ENCODE assay signal across 10 cellular contexts in genomic region chr6:104711371-104711770, GRCh38.
DNase-seq lines count a peak whose midpoint lies in the region; ATAC-seq and TF ChIP-seq lines count a peak whose summit lies in the region.
"Had no signal": no experiment of that assay in that cellular context is flagged by ENCODE, and none has a peak within 500 bp of the region (broad histone marks: within the 10 kb centered on the region; RNA-seq: fewer than 3 reads in every experiment).

No MANE protein-coding gene starts in this region.

- intact Hi-C loops in right cardiac atrium (cut with DNase I), result no loop called here

- no peak for TF ChIP-seq RAD21 in SK-N-SH (IDR thresholded peaks at IDR 0.05; ENCODE audit: low read length)

- H3K9me2 ChIP-seq in SK-N-SH, result no peaks in the 10 kb centered on the region

- no peak overlapping the region for H3K4me2 ChIP-seq in SK-N-SH

- CTCF ChIA-PET in SK-N-SH (lab: Yijun Ruan, JAX), result interaction anchor here (0.9 kb wide), 1 partner anchor 39 kb away, joined by 3 read pairs; no protein-coding TSS in a partner anchor

- ATAC-seq in stimulated activated naive CD8-positive, alpha-beta T cell treated with anti-CD3 and anti-CD28 coated beads, Interleukin-15, amount 100 ng/mL, for 72 hours, result no peak
- ATAC-seq in right cardiac atrium (no peak), GM21723 (IDR thresholded peaks at IDR 0.05; ENCODE audit: unreplicated experiment) (no peak), GM19035 (IDR thresholded peaks at IDR 0.05; ENCODE audit: unreplicated experiment) (no peak)

- no peaks in the 10 kb centered on the region for H3K79me2 ChIP-seq in SK-N-SH (ENCODE audit: insufficient read depth)
- H3K79me2 ChIP-seq: parathyroid adenoma had no signal

- peaks cover 4% of the 10 kb centered on the region for H3F3A ChIP-seq in SK-N-SH (replicated peaks; ENCODE audit: insufficient read depth)

- H4K20me1 ChIP-seq in SK-N-SH (ENCODE audit: insufficient read depth), result no peaks in the 10 kb centered on the region

- H3K4me1 ChIP-seq in SK-N-SH (ENCODE audit: control insufficient read depth in 1 of 2, insufficient read depth in 2 of 2, low read depth in 1 of 2, low read length in 1 of 2) (peaks cover 0 to 8% of the 10 kb centered on the region in 2 experiments; a peak in 1 of 4 replicates), right cardiac atrium (ENCODE audit: control insufficient read depth, insufficient read depth, low read length) (no peaks in the 10 kb centered on the region)
- H3K4me1 ChIP-seq: parathyroid adenoma had no signal

- H3K27ac ChIP-seq in SK-N-SH (ENCODE audit: low read depth in 2 of 2, low read length in 1 of 2) (no peak overlapping the region), right cardiac atrium (ENCODE audit: low read length) (no peak overlapping the region)
- H3K27ac ChIP-seq: parathyroid adenoma had no signal

- H3K9me3 Mint-ChIP-seq in stimulated activated naive CD8-positive, alpha-beta T cell treated with anti-CD3 and anti-CD28 coated beads, Interleukin-15, amount 100 ng/mL, for 72 hours, result no peaks in the 10 kb centered on the region

- H3K9me3 ChIP-seq in SK-N-SH (no peaks in the 10 kb centered on the region), right cardiac atrium (ENCODE audit: control insufficient read depth, low read length) (no peaks in the 10 kb centered on the region)

- H3K27ac Mint-ChIP-seq in stimulated activated naive CD8-positive, alpha-beta T cell treated with anti-CD3 and anti-CD28 coated beads, Interleukin-15, amount 100 ng/mL, for 72 hours, result no peak overlapping the region
- H3K27ac Mint-ChIP-seq: CD4-positive, alpha-beta memory T cell had no signal

- H3K36me3 ChIP-seq in SK-N-SH (replicated peaks in 1 of 2; ENCODE audit: control insufficient read depth in 1 of 2, insufficient read depth in 2 of 2, low read length in 1 of 2) (peaks cover 0 to 4% of the 10 kb centered on the region in 2 experiments), kidney epithelial cell (ENCODE audit: control insufficient read depth, insufficient read depth, low read length) (no peaks in the 10 kb centered on the region)

- POLR2A ChIA-PET in SK-N-SH (lab: Yijun Ruan, JAX), result no interaction called here

- no peak overlapping the region for H2AFZ ChIP-seq in SK-N-SH (ENCODE audit: low read depth)
- H2AFZ ChIP-seq: parathyroid adenoma had no signal

- WGBS in SK-N-SH (ENCODE audit: low lambda C conversion rate), result 43% methylated on average over 4 of the region's 4 CpGs
- WGBS in right cardiac atrium, result 71% methylated on average over 4 of the region's 4 CpGs

- no peak overlapping the region for H3K4me3 ChIP-seq in SK-N-SH (ENCODE audit: low read depth in 2 of 2, low read length in 1 of 2)
- no peak overlapping the region for H3K4me3 ChIP-seq in kidney epithelial cell (ENCODE audit: low read depth, low read length)
- H3K4me3 ChIP-seq in right cardiac atrium (ENCODE audit: low read length), result no peak overlapping the region

- TF ChIP-seq CTCF in SK-N-SH (IDR thresholded peaks at IDR 0.05), result no peak
- TF ChIP-seq CTCF in kidney epithelial cell (IDR thresholded peaks at IDR 0.05; ENCODE audit: insufficient read depth, low read length, poor library complexity, severe bottlenecking), result no peak

- H3K9ac ChIP-seq in SK-N-SH, result no peak overlapping the region
- H3K9ac ChIP-seq: parathyroid adenoma had no signal

- DNase-seq in COLO668 (lab: John Stamatoyannopoulos, UW; ENCODE audit: unreplicated experiment), result peak; percentile 63
- peak; percentile 67 for DNase-seq in NCI-H1092 (lab: John Stamatoyannopoulos, UW)
- DNase-seq in SK-N-SH, result no peak
- peak; percentile 44 for DNase-seq in kidney epithelial cell (ENCODE audit: low read depth)
- DNase-seq in stimulated activated naive CD8-positive, alpha-beta T cell treated with anti-CD3 and anti-CD28 coated beads, Interleukin-15, amount 100 ng/mL, for 72 hours, result no peak
- DNase-seq in right cardiac atrium, result no peak
- DNase-seq: CD4-positive, alpha-beta memory T cell had no signal

- H3K4me3 Mint-ChIP-seq in stimulated activated naive CD8-positive, alpha-beta T cell treated with anti-CD3 and anti-CD28 coated beads, Interleukin-15, amount 100 ng/mL, for 72 hours, result no peak overlapping the region
- H3K4me3 Mint-ChIP-seq: CD4-positive, alpha-beta memory T cell had no signal

- H3K27me3 Mint-ChIP-seq in stimulated activated naive CD8-positive, alpha-beta T cell treated with anti-CD3 and anti-CD28 coated beads, Interleukin-15, amount 100 ng/mL, for 72 hours, result no peaks in the 10 kb centered on the region
- H3K27me3 Mint-ChIP-seq: CD4-positive, alpha-beta memory T cell had no signal

- no peaks in the 10 kb centered on the region for H3K4me1 Mint-ChIP-seq in stimulated activated naive CD8-positive, alpha-beta T cell treated with anti-CD3 and anti-CD28 coated beads, Interleukin-15, amount 100 ng/mL, for 72 hours

- no peak; a peak in 1 of 4 replicates for TF ChIP-seq EP300 in SK-N-SH (IDR thresholded peaks at IDR 0.05; ENCODE audit: borderline replicate concordance in 1 of 2, low read depth in 1 of 2, low read length in 1 of 2)

- H3K27me3 ChIP-seq in SK-N-SH (ENCODE audit: insufficient read depth) (no peaks in the 10 kb centered on the region), kidney epithelial cell (ENCODE audit: control insufficient read depth, insufficient read depth, low read length) (no peaks in the 10 kb centered on the region), right cardiac atrium (ENCODE audit: control insufficient read depth, insufficient read depth) (no peaks in the 10 kb centered on the region)

TF ChIP-seq in SK-N-SH, 30 proteins besides CTCF, POLR2A, EP300 and RAD21:
- TF ChIP-seq FOSL2 (IDR thresholded peaks at IDR 0.05; ENCODE audit: borderline replicate concordance, low read depth) (peak; percentile 42; the same call in 1 of the 2 replicates), CHD2 (IDR thresholded peaks at IDR 0.05; ENCODE audit: low read length, partially characterized antibody) (no peak), JUND (IDR thresholded peaks at IDR 0.05) (peak; percentile 49), FOXJ3 (CRISPR knock-in tag; IDR thresholded peaks at IDR 0.05) (no peak), FOXM1 (IDR thresholded peaks at IDR 0.05; ENCODE audit: low read depth) (no peak), NRF1 (IDR thresholded peaks at IDR 0.05; ENCODE audit: low read depth, low read length) (no peak), RCOR1 (IDR thresholded peaks at IDR 0.05; ENCODE audit: low read length) (no peak), PBX3 (IDR thresholded peaks at IDR 0.05) (peak; percentile 79), SMC3 (IDR thresholded peaks at IDR 0.05; ENCODE audit: low read depth, low read length) (no peak), RFX5 (IDR thresholded peaks at IDR 0.05; ENCODE audit: low read length) (no peak), USF1 (IDR thresholded peaks at IDR 0.05; ENCODE audit: borderline replicate concordance, low read depth) (no peak), ZBTB33 (IDR thresholded peaks at IDR 0.05; ENCODE audit: borderline replicate concordance, low read depth) (no peak), SIN3A (IDR thresholded peaks at IDR 0.05; ENCODE audit: borderline replicate concordance, low read depth, low read length) (no peak), MXI1 (IDR thresholded peaks at IDR 0.05; ENCODE audit: low read depth, low read length) (no peak), GATA2 (CRISPR knock-in tag; IDR thresholded peaks at IDR 0.05) (no peak)

Comparison
In these comparisons a context has a peak if more than half of its experiments do, and no peak if none do; other contexts are left out.
1. DNase-seq: peak in COLO668 (single experiment), NCI-H1092 (single experiment) and kidney epithelial cell (single experiment); none in SK-N-SH (single experiment), stimulated activated naive CD8-positive, alpha-beta T cell treated with anti-CD3 and anti-CD28 coated beads, Interleukin-15, amount 100 ng/mL, for 72 hours (0 of 2) and right cardiac atrium (0 of 3).